ENCODE assay signal across 8 cellular contexts in genomic region chr19:45177817-45178261, GRCh38. TPM values are rescaled to one million over a fixed set of nuclear protein-coding genes. Genes with fewer than 3 reads are reported as not detected.
DNase-seq lines count a peak whose midpoint lies in the region; ATAC-seq and TF ChIP-seq lines count a peak whose summit lies in the region.

Gene TRAPPC6A, minus strand, starts transcription at chr19:45178237. Its CDS starts 19 bp downstream, at chr19:45178218.

- no peaks in the 10 kb centered on the region for H3K27me3 Mint-ChIP-seq in activated T-helper 2 cell treated with anti-CD3 and anti-CD28 coated beads, Interferon-gamma antibody, Interleukin-2, Interleukin-4, amounts not matched to agents 10 μg/mL and 5 μg/mL and 100 μg/mL, durations not matched to agents 14 hours and 24 hours and 36 hours (ENCODE audit: low read depth)

- ATAC-seq in GM18861 (IDR thresholded peaks at IDR 0.05; ENCODE audit: unreplicated experiment) (peak; percentile 3), left cardiac atrium (peak in 1 of 2 donors; percentile 5)

- peaks cover 3% of the 10 kb centered on the region; the same call in 1 of the 2 replicates for H3K36me3 ChIP-seq in KOPT-K1 (ENCODE audit: insufficient read depth, low read length)

- peak within 1 kb of the TSS; percentile 90 for H3K27ac Mint-ChIP-seq in activated T-helper 2 cell treated with anti-CD3 and anti-CD28 coated beads, Interferon-gamma antibody, Interleukin-2, Interleukin-4, amounts not matched to agents 10 μg/mL and 5 μg/mL and 100 μg/mL, durations not matched to agents 14 hours and 24 hours and 36 hours

- peak; percentile 60 for DNase-seq in AG08395 (ENCODE audit: low spot score)
- no peak for DNase-seq in activated T-helper 2 cell treated with anti-CD3 and anti-CD28 coated beads, Interferon-gamma antibody, Interleukin-2, Interleukin-4, amounts not matched to agents 10 μg/mL and 5 μg/mL and 100 μg/mL, durations not matched to agents 14 hours and 24 hours and 36 hours (ENCODE audit: low spot score)
- DNase-seq in left cardiac atrium: no peak
- no peak for DNase-seq in retinal pigment epithelial cell (ENCODE audit: low read depth)
- no peak for DNase-seq in NCI-H345 (lab: John Stamatoyannopoulos, UW)
- no peak for DNase-seq in NCI-H1092 treated with DMSO at 0.1 percent for 48 hours (lab: John Stamatoyannopoulos, UW)

- H3K36me3 Mint-ChIP-seq in activated T-helper 2 cell treated with anti-CD3 and anti-CD28 coated beads, Interferon-gamma antibody, Interleukin-2, Interleukin-4, amounts not matched to agents 10 μg/mL and 5 μg/mL and 100 μg/mL, durations not matched to agents 14 hours and 24 hours and 36 hours (ENCODE audit: low read depth): peaks cover 17% of the 10 kb centered on the region

- H3K9me3 Mint-ChIP-seq in activated T-helper 2 cell treated with anti-CD3 and anti-CD28 coated beads, Interferon-gamma antibody, Interleukin-2, Interleukin-4, amounts not matched to agents 10 μg/mL and 5 μg/mL and 100 μg/mL, durations not matched to agents 14 hours and 24 hours and 36 hours: no peaks in the 10 kb centered on the region

- intact Hi-C loops in activated T-helper 2 cell treated with anti-CD3 and anti-CD28 coated beads, Interferon-gamma antibody, Interleukin-2, Interleukin-4, amounts not matched to agents 10 μg/mL and 5 μg/mL and 100 μg/mL, durations not matched to agents 14 hours and 24 hours and 36 hours (cut with micrococcal nuclease): loop anchor here (1.0 to 10.0 kb wide), 5 partner anchors 14 to 431 kb away; partner anchors contain the start of genes GEMIN7, PPP1R37, RELB and ZNF296
- intact Hi-C loops in left cardiac atrium (cut with DNase I): loop anchor here in 1 of 2 donors (5.0 kb wide), 1 partner anchor 86 kb away; the partner anchor contains the start of gene PPP1R37

- no peak for TF ChIP-seq CTCF in retinal pigment epithelial cell (conservative IDR thresholded peaks at IDR 0.05; ENCODE audit: low read depth, low read length)

- H3K4me3 ChIP-seq in retinal pigment epithelial cell (ENCODE audit: low read length): peak within 1 kb of the TSS; percentile 97

- H3K4me3 Mint-ChIP-seq in activated T-helper 2 cell treated with anti-CD3 and anti-CD28 coated beads, Interferon-gamma antibody, Interleukin-2, Interleukin-4, amounts not matched to agents 10 μg/mL and 5 μg/mL and 100 μg/mL, durations not matched to agents 14 hours and 24 hours and 36 hours (ENCODE audit: low read depth): peak within 1 kb of the TSS; percentile 86

- peak within 1 kb of the TSS; percentile 57 for H3K27ac ChIP-seq in KOPT-K1 (ENCODE audit: low read depth, low read length, poor library complexity, severe bottlenecking)

- H3K4me1 Mint-ChIP-seq in activated T-helper 2 cell treated with anti-CD3 and anti-CD28 coated beads, Interferon-gamma antibody, Interleukin-2, Interleukin-4, amounts not matched to agents 10 μg/mL and 5 μg/mL and 100 μg/mL, durations not matched to agents 14 hours and 24 hours and 36 hours (ENCODE audit: low read depth): peaks cover 20% of the 10 kb centered on the region

- no peaks in the 10 kb centered on the region for H3K9me3 ChIP-seq in KOPT-K1 (ENCODE audit: insufficient read depth, low read length, poor library complexity, severe bottlenecking)

RNA-seq across cellular contexts. Expression of gene TRAPPC6A, which starts in this region (rescaled TPM):
- 27.4 and 31.4 TPM in 2 replicates for total RNA-seq in activated T-helper 2 cell treated with anti-CD3 and anti-CD28 coated beads, Interferon-gamma antibody, Interleukin-2, Interleukin-4, amounts not matched to agents 10 μg/mL and 5 μg/mL and 100 μg/mL, durations not matched to agents 14 hours and 24 hours and 36 hours
- total RNA-seq in left cardiac atrium: 10 to 100 TPM; 13.6 to 14.3 TPM
